ENCODE assay signal across 25 cellular contexts in genomic region chr15:59699810-59700431, GRCh38. TPM values are rescaled to one million over a fixed set of nuclear protein-coding genes. Genes with fewer than 3 reads are reported as not detected.
A peak's percentile ranks its signal among the peaks of the same experiment; 100 is the strongest.
DNase-seq lines count a peak whose midpoint lies in the region; ATAC-seq and TF ChIP-seq lines count a peak whose summit lies in the region.
"Had no signal": no experiment of that assay in that cellular context is flagged by ENCODE, and none has a peak within 500 bp of the region (broad histone marks: within the 10 kb centered on the region; RNA-seq: fewer than 3 reads in every experiment).

No MANE protein-coding gene starts in this region.

- H3K9me3 Mint-ChIP-seq in activated CD4-positive, alpha-beta T cell treated with anti-CD3 and anti-CD28 coated beads, Interleukin-2, amount 10 ng/mL, durations not matched to agents 24 days and 14 days: no peaks in the 10 kb centered on the region
- H3K9me3 Mint-ChIP-seq in naive thymus-derived CD8-positive, alpha-beta T cell: no peaks in the 10 kb centered on the region
- H3K9me3 Mint-ChIP-seq: activated CD4-positive, alpha-beta T cell treated with anti-CD3 and anti-CD28 coated beads, Interleukin-2, amount 10 ng/mL, durations not matched to agents 7 days and 5 days; activated naive CD8-positive, alpha-beta T cell treated with anti-CD3 and anti-CD28 coated beads, Interleukin-2, amount 10 ng/mL, durations not matched to agents 7 days and 5 days; activated T-helper 17 cell treated with anti-CD3 and anti-CD28 coated beads, Interleukin-2, amount 50 U/mL, for 72 hours; mesothelial cell of epicardium; nephron; type B pancreatic cell had no signal

- H2AFZ ChIP-seq in PC-9: no peak overlapping the region
- H2AFZ ChIP-seq: parathyroid adenoma had no signal

- H3K4me3 ChIP-seq in PC-9 (no peak overlapping the region), A673 (ENCODE audit: low read depth, low read length, poor library complexity, severe bottlenecking) (no peak overlapping the region)
- H3K4me3 ChIP-seq: left lung, right lobe of liver had no signal

- H3K4me1 ChIP-seq in PC-9 (replicated peaks; ENCODE audit: insufficient read depth) (peaks cover 12% of the 10 kb centered on the region), A673 (ENCODE audit: insufficient read depth, low read length, poor library complexity, severe bottlenecking) (no peaks in the 10 kb centered on the region)
- H3K4me1 ChIP-seq: left lung, parathyroid adenoma had no signal

- H3F3A ChIP-seq in PC-9 (ENCODE audit: insufficient read depth, low read depth): no peaks in the 10 kb centered on the region; the same call in 1 of the 2 replicates

- POLR2A ChIA-PET in PC-9 (lab: Charles Lee; ENCODE audit: unreplicated experiment): no interaction called here
- POLR2A ChIA-PET in naive thymus-derived CD8-positive, alpha-beta T cell (lab: Charles Lee): interaction anchor here (0.6 kb wide), 1 partner anchor 10 kb away, joined by 3 read pairs; no protein-coding TSS in a partner anchor
- POLR2A ChIA-PET in A673 (lab: Charles Lee; ENCODE audit: low non-redundant PET): no interaction called here

- CTCF ChIA-PET in PC-9 (lab: Charles Lee) (no interaction called here), A673 (lab: Charles Lee) (no interaction called here)

- H3K4me1 Mint-ChIP-seq in activated CD4-positive, alpha-beta T cell treated with anti-CD3 and anti-CD28 coated beads, Interleukin-2, amount 10 ng/mL, durations not matched to agents 24 days and 14 days: no peaks in the 10 kb centered on the region
- H3K4me1 Mint-ChIP-seq in naive thymus-derived CD8-positive, alpha-beta T cell: no peaks in the 10 kb centered on the region
- H3K4me1 Mint-ChIP-seq: activated CD4-positive, alpha-beta T cell treated with anti-CD3 and anti-CD28 coated beads, Interleukin-2, amount 10 ng/mL, durations not matched to agents 7 days and 5 days; activated naive CD8-positive, alpha-beta T cell treated with anti-CD3 and anti-CD28 coated beads, Interleukin-2, amount 10 ng/mL, durations not matched to agents 7 days and 5 days; activated T-helper 17 cell treated with anti-CD3 and anti-CD28 coated beads, Interleukin-2, amount 50 U/mL, for 72 hours; nephron had no signal

- no peak overlapping the region for H3K27ac Mint-ChIP-seq in activated CD4-positive, alpha-beta T cell treated with anti-CD3 and anti-CD28 coated beads, Interleukin-2, amount 10 ng/mL, durations not matched to agents 24 days and 14 days
- no peak overlapping the region for H3K27ac Mint-ChIP-seq in naive thymus-derived CD8-positive, alpha-beta T cell
- H3K27ac Mint-ChIP-seq: activated CD4-positive, alpha-beta T cell treated with anti-CD3 and anti-CD28 coated beads, Interleukin-2, amount 10 ng/mL, durations not matched to agents 7 days and 5 days; activated naive CD8-positive, alpha-beta T cell treated with anti-CD3 and anti-CD28 coated beads, Interleukin-2, amount 10 ng/mL, durations not matched to agents 7 days and 5 days; activated T-helper 17 cell treated with anti-CD3 and anti-CD28 coated beads, Interleukin-2, amount 50 U/mL, for 72 hours; endodermal cell; mesothelial cell of epicardium; nephron; type B pancreatic cell had no signal

- intact Hi-C loops in activated CD4-positive, alpha-beta T cell treated with anti-CD3 and anti-CD28 coated beads, Interleukin-2, amount 10 ng/mL, durations not matched to agents 24 days and 14 days (cut with micrococcal nuclease): no loop called here
- intact Hi-C loops in PC-9 (cut with micrococcal nuclease; ENCODE audit: unreplicated experiment): no loop called here
- intact Hi-C loops in A673 (cut with micrococcal nuclease; ENCODE audit: unreplicated experiment): no loop called here

- no peaks in the 10 kb centered on the region for H4K20me1 ChIP-seq in PC-9 (ENCODE audit: insufficient read depth)

- H3K9me2 ChIP-seq in PC-9 (ENCODE audit: insufficient read depth): no peaks in the 10 kb centered on the region

- no TSS peak for BruUV-seq in PC-9 (replicated peaks; lab: Mats Ljungman, UMichigan)
- no TSS peak for BruUV-seq in A673 (replicated peaks; lab: Mats Ljungman, UMichigan)

- H3K9me3 ChIP-seq in PC-9 (ENCODE audit: insufficient read depth, low read depth) (no peaks in the 10 kb centered on the region), A673 (ENCODE audit: low read depth, low read length, poor library complexity, severe bottlenecking) (no peaks in the 10 kb centered on the region)
- H3K9me3 ChIP-seq: BE2C, left lung, right lobe of liver had no signal

- no peaks in the 10 kb centered on the region for H3K36me3 ChIP-seq in PC-9 (ENCODE audit: low read depth)
- H3K36me3 ChIP-seq in A673 (ENCODE audit: insufficient read depth, low read length, poor library complexity, severe bottlenecking): no peaks in the 10 kb centered on the region
- H3K36me3 ChIP-seq: BE2C, left lung, right lobe of liver had no signal

- H3K27me3 Mint-ChIP-seq in activated CD4-positive, alpha-beta T cell treated with anti-CD3 and anti-CD28 coated beads, Interleukin-2, amount 10 ng/mL, durations not matched to agents 24 days and 14 days: peaks cover 35% of the 10 kb centered on the region
- H3K27me3 Mint-ChIP-seq in naive thymus-derived CD8-positive, alpha-beta T cell: peaks cover 0 to 3% (median 2%) of the 10 kb centered on the region in 5 donors
- H3K27me3 Mint-ChIP-seq: activated T-helper 17 cell treated with anti-CD3 and anti-CD28 coated beads, Interleukin-2, amount 50 U/mL, for 72 hours had no signal

- TF ChIP-seq CTCF in PC-9 (conservative IDR thresholded peaks at IDR 0.05) (no peak), A673 (conservative IDR thresholded peaks at IDR 0.05; ENCODE audit: low read depth, low read length) (no peak)

- H3K4me2 ChIP-seq in PC-9: 0 out of 2 replicates have a peak overlapping the region, but pooled peaks have one; percentile 20

- H3K4me3 Mint-ChIP-seq in activated CD4-positive, alpha-beta T cell treated with anti-CD3 and anti-CD28 coated beads, Interleukin-2, amount 10 ng/mL, durations not matched to agents 24 days and 14 days: no peak overlapping the region
- H3K4me3 Mint-ChIP-seq in naive thymus-derived CD8-positive, alpha-beta T cell: no peak overlapping the region
- H3K4me3 Mint-ChIP-seq: activated CD4-positive, alpha-beta T cell treated with anti-CD3 and anti-CD28 coated beads, Interleukin-2, amount 10 ng/mL, durations not matched to agents 7 days and 5 days; activated naive CD8-positive, alpha-beta T cell treated with anti-CD3 and anti-CD28 coated beads, Interleukin-2, amount 10 ng/mL, durations not matched to agents 7 days and 5 days; activated T-helper 17 cell treated with anti-CD3 and anti-CD28 coated beads, Interleukin-2, amount 50 U/mL, for 72 hours; endodermal cell; mesothelial cell of epicardium; nephron; type B pancreatic cell had no signal

- ATAC-seq in naive thymus-derived CD8-positive, alpha-beta T cell: no peak
- no peak for ATAC-seq in GM18870 (IDR thresholded peaks at IDR 0.05; ENCODE audit: unreplicated experiment)
- ATAC-seq: activated T-helper 17 cell treated with anti-CD3 and anti-CD28 coated beads, Interleukin-2, amount 50 U/mL, for 72 hours; left lung; right lobe of liver had no signal

- H3K27me3 ChIP-seq in PC-9 (ENCODE audit: insufficient read depth, low read depth) (no peaks in the 10 kb centered on the region), A673 (replicated peaks; ENCODE audit: insufficient read depth, low read depth, low read length, poor library complexity) (no peaks in the 10 kb centered on the region)
- H3K27me3 ChIP-seq: BE2C, left lung, right lobe of liver had no signal

- no peaks in the 10 kb centered on the region for H3K36me3 Mint-ChIP-seq in activated CD4-positive, alpha-beta T cell treated with anti-CD3 and anti-CD28 coated beads, Interleukin-2, amount 10 ng/mL, durations not matched to agents 24 days and 14 days (ENCODE audit: low read depth)
- no peaks in the 10 kb centered on the region for H3K36me3 Mint-ChIP-seq in naive thymus-derived CD8-positive, alpha-beta T cell
- H3K36me3 Mint-ChIP-seq: activated naive CD8-positive, alpha-beta T cell treated with anti-CD3 and anti-CD28 coated beads, Interleukin-2, amount 10 ng/mL, durations not matched to agents 7 days and 5 days; mesothelial cell of epicardium; type B pancreatic cell had no signal

- H3K27ac ChIP-seq in PC-9 (no peak overlapping the region), A673 (ENCODE audit: low read depth, low read length, poor library complexity, severe bottlenecking) (no peak overlapping the region)
- H3K27ac ChIP-seq: HL-60, left lung, parathyroid adenoma, right lobe of liver had no signal

- DNase-seq in activated CD4-positive, alpha-beta T cell treated with anti-CD3 and anti-CD28 coated beads, Interleukin-2, amount 10 ng/mL, durations not matched to agents 24 days and 14 days: peak; percentile 4
- DNase-seq in activated CD4-positive, alpha-beta T cell treated with anti-CD3 and anti-CD28 coated beads, Interleukin-2, amount 50 U/mL, for 48 hours: no peak
- DNase-seq in PC-9 (peak in 1 of 2 experiments; percentile 73), dermis microvascular lymphatic vessel endothelial cell (ENCODE audit: low read depth in 2 of 2) (peak; percentile 22 to 54), renal cortical epithelial cell (ENCODE audit: low read depth) (peak; percentile 65), A673 (ENCODE audit: low spot score) (no peak)
- DNase-seq in naive thymus-derived CD8-positive, alpha-beta T cell: no peak
- DNase-seq: activated CD4-positive, alpha-beta T cell treated with anti-CD3 and anti-CD28 coated beads, Interleukin-2, amount 10 ng/mL, durations not matched to agents 7 days and 5 days; activated CD8-positive, alpha-beta memory T cell treated with anti-CD3 and anti-CD28 coated beads, Interleukin-2, amount 50 U/mL, for 4 hours; activated naive CD8-positive, alpha-beta T cell treated with anti-CD3 and anti-CD28 coated beads, Interleukin-2, amount 10 ng/mL, durations not matched to agents 7 days and 5 days; BE2C; DMS79 treated with DMSO at 0.1 percent for 48 hours; endodermal cell; head of caudate nucleus; left lung; MV-4-11; NCI-H526 treated with DMSO at 0.1 percent for 48 hours; right lobe of liver had no signal

- H3K79me2 ChIP-seq in PC-9 (ENCODE audit: low read depth): no peaks in the 10 kb centered on the region
- H3K79me2 ChIP-seq: parathyroid adenoma had no signal

RNA-seq across cellular contexts. Expression of gene BNIP2, which starts 10.8 kb away (rescaled TPM):
- 55.1 and 57.2 TPM in 2 replicates for total RNA-seq in activated CD4-positive, alpha-beta T cell treated with anti-CD3 and anti-CD28 coated beads, Interleukin-2, amount 10 ng/mL, durations not matched to agents 24 days and 14 days
- total RNA-seq in PC-9 (2021): 59.5 and 64.3 TPM in 2 replicates
- 78.4 and 116 TPM in 2 replicates for total RNA-seq in dermis microvascular lymphatic vessel endothelial cell
- 153 and 187 TPM in 2 replicates for total RNA-seq in renal cortical epithelial cell
- 100 to 1,000 TPM; 107 to 118 TPM for total RNA-seq in naive thymus-derived CD8-positive, alpha-beta T cell
- 10 to 100 TPM; 92.2 to 93.4 (median 92.2) TPM for polyA plus RNA-seq in naive thymus-derived CD8-positive, alpha-beta T cell
- 58.1 and 59.3 TPM in 2 replicates for total RNA-seq in A673 (2021)

RNA-seq across cellular contexts. Expression of gene GTF2A2, which starts 42.6 kb away (rescaled TPM):
- 192 and 200 TPM in 2 replicates for total RNA-seq in activated CD4-positive, alpha-beta T cell treated with anti-CD3 and anti-CD28 coated beads, Interleukin-2, amount 10 ng/mL, durations not matched to agents 24 days and 14 days
- 80.8 and 111 TPM in 2 replicates for total RNA-seq in PC-9 (2021)
- 47.8 and 61.5 TPM in 2 replicates for total RNA-seq in dermis microvascular lymphatic vessel endothelial cell
- total RNA-seq in renal cortical epithelial cell: 12.2 and 18.4 TPM in 2 replicates
- 10 to 100 TPM; 62.0 to 62.5 TPM for total RNA-seq in naive thymus-derived CD8-positive, alpha-beta T cell
- polyA plus RNA-seq in naive thymus-derived CD8-positive, alpha-beta T cell: 100 to 1,000 TPM in 2 of 3 donors, 10 to 100 TPM in 1; 97.2 to 136 (median 105) TPM
- 209 and 230 TPM in 2 replicates for total RNA-seq in A673 (2021)

Comparison
In these comparisons a context has a peak if more than half of its experiments do, and no peak if none do; other contexts are left out.
1. DNase-seq: peak in activated CD4-positive, alpha-beta T cell treated with anti-CD3 and anti-CD28 coated beads, Interleukin-2, amount 10 ng/mL, durations not matched to agents 24 days and 14 days (single experiment), dermis microvascular lymphatic vessel endothelial cell (2 of 2) and renal cortical epithelial cell (single experiment); none in activated CD4-positive, alpha-beta T cell treated with anti-CD3 and anti-CD28 coated beads, Interleukin-2, amount 50 U/mL, for 48 hours (0 of 2), naive thymus-derived CD8-positive, alpha-beta T cell (0 of 10) and A673 (single experiment).